In the genomic region with DNA sequence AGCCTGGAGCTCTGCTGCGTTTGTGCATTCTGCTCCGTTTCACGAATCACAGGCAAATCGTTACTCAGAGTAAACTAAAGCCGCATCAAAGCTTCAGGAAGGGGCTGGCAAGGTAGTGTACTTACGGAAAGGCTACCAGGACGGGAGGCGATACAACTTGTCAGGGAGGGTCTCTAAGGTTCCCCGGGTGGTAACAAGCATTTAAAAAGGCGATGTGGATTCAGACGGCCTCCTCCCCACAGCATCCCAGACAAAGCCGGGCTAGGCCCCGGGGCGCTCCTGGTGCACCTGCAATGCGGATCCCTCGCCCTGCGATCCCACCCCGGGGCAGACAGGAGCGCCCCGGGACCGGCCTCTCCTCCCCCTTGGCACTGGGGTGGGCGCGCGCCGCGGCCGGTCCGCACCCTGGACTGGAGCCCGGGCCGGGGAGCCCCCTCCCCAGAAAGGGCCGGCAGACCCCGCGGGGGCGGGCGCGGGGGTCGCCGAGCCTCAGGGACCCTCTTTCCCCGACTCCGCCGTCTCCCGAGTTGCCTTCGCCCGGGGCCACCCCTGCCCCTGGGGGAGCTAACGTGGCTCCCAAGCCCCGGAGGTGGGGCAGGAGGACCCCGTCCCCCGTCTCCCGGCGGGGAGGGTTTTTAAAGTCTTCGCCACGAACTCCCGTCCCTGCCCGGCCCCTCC, we compare ENCODE assay signal across 8 cellular contexts. TPM values are rescaled to one million over a fixed set of nuclear protein-coding genes. Genes with fewer than 3 reads are reported as not detected.
DNase-seq lines count a peak whose midpoint lies in the region; ATAC-seq lines count a peak whose summit lies in the region.

No MANE protein-coding gene starts in this region.

- DNase-seq in EH (ENCODE audit: low read depth) (peak; percentile 53), HAP-1 (ENCODE audit: low spot score in 2 of 2) (peak; percentile 36 to 67), NCI-H1417 (lab: John Stamatoyannopoulos, UW) (peak; percentile 48 to 80 (median 70)), memory B cell (ENCODE audit: low spot score in 2 of 2) (peak; percentile 14 to 60), NOMO-1 treated with DMSO at 0.1 percent for 48 hours (lab: John Stamatoyannopoulos, UW; ENCODE audit: unreplicated experiment) (no peak)
- peak; percentile 54 for DNase-seq in activated CD4-positive, alpha-beta memory T cell treated with anti-CD3 and anti-CD28 coated beads for 36 hours
- DNase-seq in stimulated activated naive CD4-positive, alpha-beta T cell (lab: John Stamatoyannopoulos, UW) = peak; percentile 25 to 65 (median 38)

- in situ Hi-C loops in HAP-1 (cut with MboI; ENCODE audit: low sequenced_read_pairs) = no loop called here

- POLR2A ChIA-PET in activated CD4-positive, alpha-beta memory T cell treated with anti-CD3 and anti-CD28 coated beads for 36 hours (lab: Charles Lee) = interaction anchor here (1.1 to 1.5 kb wide), 2 partner anchors 258 to 483 kb away, joined by 3 to 4 read pairs; no protein-coding TSS in a partner anchor

- H3K4me3 Mint-ChIP-seq in activated CD4-positive, alpha-beta memory T cell treated with anti-CD3 and anti-CD28 coated beads for 36 hours = peak overlapping the region; percentile 88
- peak overlapping the region; percentile 91 for H3K4me3 Mint-ChIP-seq in memory B cell

- H3K4me1 ChIP-seq in HAP-1 (peaks cover 7% of the 10 kb centered on the region; the same call in 1 of the 2 replicates), ectodermal cell (ENCODE audit: control insufficient read depth, insufficient read depth, low read length) (peaks cover 5% of the 10 kb centered on the region)

- H3K4me1 Mint-ChIP-seq in activated CD4-positive, alpha-beta memory T cell treated with anti-CD3 and anti-CD28 coated beads for 36 hours (ENCODE audit: low read depth) = peaks cover 44% of the 10 kb centered on the region
- H3K4me1 Mint-ChIP-seq in memory B cell = peaks cover 15% of the 10 kb centered on the region

- 0% methylated on average over 54 of the region's 54 CpGs for WGBS in ectodermal cell, 2 experiments

- CTCF ChIA-PET in activated CD4-positive, alpha-beta memory T cell treated with anti-CD3 and anti-CD28 coated beads for 36 hours (lab: Charles Lee) = interaction anchor here (1.0 to 1.3 kb wide), 3 partner anchors 17 to 67 kb away, joined by 3 to 6 read pairs (median 3); no protein-coding TSS in a partner anchor

- intact Hi-C loops in activated CD4-positive, alpha-beta memory T cell treated with anti-CD3 and anti-CD28 coated beads for 36 hours (cut with micrococcal nuclease) = loop anchor here (2.0 kb wide), 2 partner anchors 33 to 67 kb away; no protein-coding TSS in a partner anchor

- H3K36me3 ChIP-seq in HAP-1 (replicated peaks) (peaks cover 13% of the 10 kb centered on the region), ectodermal cell (ENCODE audit: control insufficient read depth, insufficient read depth, low read length) (peaks cover 7% of the 10 kb centered on the region)

- H3K27me3 Mint-ChIP-seq in activated CD4-positive, alpha-beta memory T cell treated with anti-CD3 and anti-CD28 coated beads for 36 hours = no peaks in the 10 kb centered on the region
- H3K27me3 Mint-ChIP-seq in memory B cell = no peaks in the 10 kb centered on the region

- no peak overlapping the region for H3K27ac ChIP-seq in ectodermal cell (ENCODE audit: insufficient read depth, low read depth, low read length, poor library complexity, severe bottlenecking)

- no peaks in the 10 kb centered on the region for H3K9me3 Mint-ChIP-seq in activated CD4-positive, alpha-beta memory T cell treated with anti-CD3 and anti-CD28 coated beads for 36 hours
- no peaks in the 10 kb centered on the region for H3K9me3 Mint-ChIP-seq in memory B cell

- H3K9me3 ChIP-seq in HAP-1 (no peaks in the 10 kb centered on the region), ectodermal cell (ENCODE audit: control insufficient read depth, low read length) (no peaks in the 10 kb centered on the region)

- H3K4me3 ChIP-seq in HAP-1 = peak overlapping the region; percentile 60
- peak overlapping the region; percentile 65 for H3K4me3 ChIP-seq in ectodermal cell (ENCODE audit: insufficient read depth, low read depth, low read length)

- H3K36me3 Mint-ChIP-seq in activated CD4-positive, alpha-beta memory T cell treated with anti-CD3 and anti-CD28 coated beads for 36 hours = peaks cover 15% of the 10 kb centered on the region
- peaks cover 6% of the 10 kb centered on the region for H3K36me3 Mint-ChIP-seq in memory B cell

- H3K27me3 ChIP-seq in HAP-1 (ENCODE audit: low read depth) = no peaks in the 10 kb centered on the region
- peaks cover 53% of the 10 kb centered on the region for H3K27me3 ChIP-seq in ectodermal cell (ENCODE audit: control insufficient read depth, insufficient read depth, low read length, poor library complexity, severe bottlenecking)

- no peak for ATAC-seq in memory B cell (ENCODE audit: low read depth)

- H3K27ac Mint-ChIP-seq in activated CD4-positive, alpha-beta memory T cell treated with anti-CD3 and anti-CD28 coated beads for 36 hours = peak overlapping the region; percentile 68
- peak overlapping the region; percentile 86 for H3K27ac Mint-ChIP-seq in memory B cell

RNA-seq across cellular contexts. Expression of gene CCDC92, which starts 0.7 kb away (rescaled TPM):
- total RNA-seq in activated CD4-positive, alpha-beta memory T cell treated with anti-CD3 and anti-CD28 coated beads for 36 hours = 10 to 100 TPM; 11.4 to 11.7 TPM
- 21.6 TPM for polyA plus RNA-seq in ectodermal cell (2013, experiment 1 of 4)
- 18.1 TPM for polyA plus RNA-seq in ectodermal cell (2013, experiment 2 of 4)
- polyA plus RNA-seq in ectodermal cell (2013, experiment 3 of 4) = 16.0 TPM
- 18.3 TPM for polyA plus RNA-seq in ectodermal cell (2013, experiment 4 of 4)

RNA-seq across cellular contexts. Expression of gene ZNF664, which starts 1.1 kb away (rescaled TPM):
- 10 to 100 TPM; 53.2 to 56.9 TPM for total RNA-seq in activated CD4-positive, alpha-beta memory T cell treated with anti-CD3 and anti-CD28 coated beads for 36 hours
- 160 TPM for polyA plus RNA-seq in ectodermal cell (2013, experiment 1 of 4)
- polyA plus RNA-seq in ectodermal cell (2013, experiment 2 of 4) = 166 TPM
- 128 TPM for polyA plus RNA-seq in ectodermal cell (2013, experiment 3 of 4)
- polyA plus RNA-seq in ectodermal cell (2013, experiment 4 of 4) = 141 TPM
